In the genomic region with DNA sequence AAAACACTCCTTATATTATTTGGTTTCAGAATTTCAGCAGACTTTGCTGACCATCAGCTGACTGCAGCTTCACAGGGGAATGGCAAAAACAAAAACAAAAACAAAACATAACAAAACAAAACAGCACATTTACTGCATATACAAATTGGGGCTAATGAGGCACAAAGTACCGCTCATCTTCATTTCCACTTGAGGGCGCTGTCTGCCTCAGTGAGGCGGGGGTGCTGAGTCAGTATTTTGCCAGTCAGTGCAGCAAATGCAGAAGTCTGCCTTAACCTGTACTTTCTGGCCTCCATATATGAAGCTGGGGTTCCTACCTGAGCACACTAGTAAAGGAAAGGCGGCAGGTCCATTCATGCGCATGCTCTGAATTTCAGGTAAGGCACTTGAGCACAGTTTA, we compare ENCODE assay signal across 8 cellular contexts. TPM values are rescaled to one million over a fixed set of nuclear protein-coding genes. Genes with fewer than 3 reads are reported as not detected.
A peak's percentile ranks its signal among the peaks of the same experiment; 100 is the strongest.
DNase-seq lines count a peak whose midpoint lies in the region; ATAC-seq and TF ChIP-seq lines count a peak whose summit lies in the region.

No MANE protein-coding gene starts in this region.

- ATAC-seq in GM18520 (IDR thresholded peaks at IDR 0.05; ENCODE audit: unreplicated experiment), result no peak

- intact Hi-C loops in A673 (cut with micrococcal nuclease; ENCODE audit: unreplicated experiment), result loop anchor here (2.0 kb wide), 1 partner anchor 298 kb away; no protein-coding TSS in a partner anchor
- intact Hi-C loops in activated CD4-positive, alpha-beta memory T cell treated with anti-CD3 and anti-CD28 coated beads for 36 hours (cut with micrococcal nuclease), result loop anchor here (1.0 to 5.0 kb wide), 3 partner anchors 53 to 420 kb away; no protein-coding TSS in a partner anchor

- H3K9me3 ChIP-seq in A673 (ENCODE audit: low read depth, low read length, poor library complexity, severe bottlenecking) (no peaks in the 10 kb centered on the region), suprapubic skin (no peaks in the 10 kb centered on the region)

- no peak overlapping the region for H3K27ac Mint-ChIP-seq in activated CD4-positive, alpha-beta memory T cell treated with anti-CD3 and anti-CD28 coated beads for 36 hours

- CTCF ChIA-PET in A673 (lab: Charles Lee), result interaction anchor here (0.6 kb wide), 1 partner anchor 422 kb away, joined by 4 read pairs; no protein-coding TSS in a partner anchor
- CTCF ChIA-PET in activated CD4-positive, alpha-beta memory T cell treated with anti-CD3 and anti-CD28 coated beads for 36 hours (lab: Charles Lee), result interaction anchor here (0.6 to 5.8 kb wide), 73 partner anchors 8 to 1591 kb away, joined by 3 to 171 read pairs (median 4); no protein-coding TSS in a partner anchor

- H3K36me3 Mint-ChIP-seq in activated CD4-positive, alpha-beta memory T cell treated with anti-CD3 and anti-CD28 coated beads for 36 hours, result no peaks in the 10 kb centered on the region

- no peaks in the 10 kb centered on the region for H3K4me1 Mint-ChIP-seq in activated CD4-positive, alpha-beta memory T cell treated with anti-CD3 and anti-CD28 coated beads for 36 hours (ENCODE audit: low read depth)

- BruUV-seq in A673 (replicated peaks; lab: Mats Ljungman, UMichigan), result no TSS peak

- H3K36me3 ChIP-seq in A673 (ENCODE audit: insufficient read depth, low read length, poor library complexity, severe bottlenecking), result no peaks in the 10 kb centered on the region
- H3K36me3 ChIP-seq in suprapubic skin, result no peaks in the 10 kb centered on the region

- H3K4me1 ChIP-seq in A673 (ENCODE audit: insufficient read depth, low read length, poor library complexity, severe bottlenecking) (no peaks in the 10 kb centered on the region), suprapubic skin (peaks cover 6% of the 10 kb centered on the region)

- peak; percentile 25 for DNase-seq in A673 (ENCODE audit: low spot score)
- peak; percentile 54 for DNase-seq in GM13977 (ENCODE audit: low spot score)
- peak; percentile 35 for DNase-seq in LoVo (ENCODE audit: low spot score)
- DNase-seq in activated CD4-positive, alpha-beta memory T cell treated with anti-CD3 and anti-CD28 coated beads for 36 hours, result peak; percentile 80
- DNase-seq in glomerular visceral epithelial cell (ENCODE audit: extremely low spot score), result peak; percentile 11
- peak; percentile 37 to 39 for DNase-seq in stimulated activated CD8-positive, alpha-beta memory T cell treated with anti-CD3 and anti-CD28 coated beads, Interleukin-7, amount 100 ng/mL, for 48 hours (ENCODE audit: extremely low read depth in 1 of 2, low read depth in 1 of 2)
- DNase-seq in suprapubic skin (ENCODE audit: low spot score in 2 of 2), result no peak

- H3K4me3 ChIP-seq in A673 (ENCODE audit: low read depth, low read length, poor library complexity, severe bottlenecking) (no peak overlapping the region), suprapubic skin (no peak overlapping the region)

- POLR2A ChIA-PET in A673 (lab: Charles Lee; ENCODE audit: low non-redundant PET), result no interaction called here
- POLR2A ChIA-PET in activated CD4-positive, alpha-beta memory T cell treated with anti-CD3 and anti-CD28 coated beads for 36 hours (lab: Charles Lee), result no interaction called here

- 55% methylated on average over 5 of the region's 5 CpGs for WGBS in suprapubic skin

- TF ChIP-seq POLR2A in suprapubic skin (IDR thresholded peaks at IDR 0.05), result no peak

- H3K27me3 ChIP-seq in A673 (replicated peaks; ENCODE audit: insufficient read depth, low read depth, low read length, poor library complexity) (peaks cover 9% of the 10 kb centered on the region), suprapubic skin (peaks cover 4% of the 10 kb centered on the region)

- H3K4me3 Mint-ChIP-seq in activated CD4-positive, alpha-beta memory T cell treated with anti-CD3 and anti-CD28 coated beads for 36 hours, result no peak overlapping the region

- in situ Hi-C loops in GM13977 (cut with MboI; ENCODE audit: low pct_unique_long_range_greater_than_20kb, low sequenced_read_pairs, unreplicated experiment), result no loop called here

- TF ChIP-seq EP300 in suprapubic skin (IDR thresholded peaks at IDR 0.05), result no peak

- TF ChIP-seq CTCF in A673 (conservative IDR thresholded peaks at IDR 0.05; ENCODE audit: low read depth, low read length) (peak; percentile 60), GM13977 (IDR thresholded peaks at IDR 0.05; ENCODE audit: extremely low read depth, insufficient read depth, missing control alignments) (peak; percentile 83), suprapubic skin (IDR thresholded peaks at IDR 0.05) (peak in 1 of 2 donors; percentile 32)

- peaks cover 1% of the 10 kb centered on the region for H3K27me3 Mint-ChIP-seq in activated CD4-positive, alpha-beta memory T cell treated with anti-CD3 and anti-CD28 coated beads for 36 hours

- H3K27ac ChIP-seq in A673 (ENCODE audit: low read depth, low read length, poor library complexity, severe bottlenecking), result no peak overlapping the region
- H3K27ac ChIP-seq in suprapubic skin, result no peak overlapping the region

- no peaks in the 10 kb centered on the region for H3K9me3 Mint-ChIP-seq in activated CD4-positive, alpha-beta memory T cell treated with anti-CD3 and anti-CD28 coated beads for 36 hours

RNA-seq across cellular contexts. Expression of gene DYNLRB2, which starts 13.5 kb away (rescaled TPM):
- total RNA-seq in A673 (2021), result not detected in 2 replicates
- not detected for total RNA-seq in activated CD4-positive, alpha-beta memory T cell treated with anti-CD3 and anti-CD28 coated beads for 36 hours
- 1 to 10 TPM; 2.4 to 5.4 (median 3.8) TPM for total RNA-seq in suprapubic skin

Comparison
In these comparisons a context has a peak if more than half of its experiments do, and no peak if none do; other contexts are left out.
1. DNase-seq: peak in A673 (single experiment), GM13977 (single experiment), LoVo (single experiment), activated CD4-positive, alpha-beta memory T cell treated with anti-CD3 and anti-CD28 coated beads for 36 hours (single experiment), glomerular visceral epithelial cell (single experiment) and stimulated activated CD8-positive, alpha-beta memory T cell treated with anti-CD3 and anti-CD28 coated beads, Interleukin-7, amount 100 ng/mL, for 48 hours (2 of 2); none in suprapubic skin (0 of 2).